In genomic region chr18:58253871-58254270, GRCh38 we compare ENCODE assay signal across 1 cellular context.
TF ChIP-seq lines count a peak whose summit lies in the region.

No MANE protein-coding gene starts in this region.

TF ChIP-seq in GM23338, 12 proteins besides CTCF, POLR2A, EP300 and RAD21 (continued from another document):
- no peak for TF ChIP-seq STAT1 (IDR thresholded peaks at IDR 0.05; ENCODE audit: unreplicated experiment)
- no peak for TF ChIP-seq EZH2 (IDR thresholded peaks at IDR 0.05; ENCODE audit: low read depth, unreplicated experiment)
- TF ChIP-seq EZH2phosphoT487 (IDR thresholded peaks at IDR 0.05; ENCODE audit: unreplicated experiment), result no peak
- no peak for TF ChIP-seq ZNF114 (CRISPR knock-in tag; IDR thresholded peaks at IDR 0.05)
- TF ChIP-seq CREB1 (CRISPR knock-in tag; IDR thresholded peaks at IDR 0.05; ENCODE audit: low read depth), result no peak
- no peak for TF ChIP-seq ZNF462 (CRISPR knock-in tag; IDR thresholded peaks at IDR 0.05)
